1 cellular context compared by ENCODE assay signal in genomic region chr13:22592515-22592914, GRCh38.
TF ChIP-seq lines count a peak whose summit lies in the region.

No MANE protein-coding gene starts in this region.

TF ChIP-seq in WTC11, 78 proteins besides CTCF, POLR2A, EP300 and RAD21 (continued from another document):
- TF ChIP-seq ATF6 (CRISPR knock-in tag; IDR thresholded peaks at IDR 0.05) (no peak), KAT7 (CRISPR knock-in tag; IDR thresholded peaks at IDR 0.05; ENCODE audit: borderline replicate concordance) (no peak), MAX (CRISPR knock-in tag; IDR thresholded peaks at IDR 0.05) (no peak)
